Comparison of ENCODE assay signal across 9 cellular contexts in genomic region chr17:50423553-50424159, GRCh38. TPM values are rescaled to one million over a fixed set of nuclear protein-coding genes. Genes with fewer than 3 reads are reported as not detected.
DNase-seq lines count a peak whose midpoint lies in the region; ATAC-seq and TF ChIP-seq lines count a peak whose summit lies in the region.
"Had no signal": no experiment of that assay in that cellular context is flagged by ENCODE, and none has a peak within 500 bp of the region (broad histone marks: within the 10 kb centered on the region; RNA-seq: fewer than 3 reads in every experiment).

No MANE protein-coding gene starts in this region.

- peak overlapping the region; percentile 46 for H3K4me2 ChIP-seq in smooth muscle cell

- ATAC-seq in HG03196 (IDR thresholded peaks at IDR 0.05; ENCODE audit: unreplicated experiment) (no peak), GM18861 (IDR thresholded peaks at IDR 0.05; ENCODE audit: unreplicated experiment) (no peak)

- H3K9ac ChIP-seq in smooth muscle cell (ENCODE audit: low read depth), result no peak overlapping the region

- WGBS in smooth muscle cell (ENCODE audit: low lambda C conversion rate), result 38% methylated on average over 6 of the region's 6 CpGs

- no peaks in the 10 kb centered on the region for H4K20me1 ChIP-seq in smooth muscle cell (ENCODE audit: low read depth)

- no peaks in the 10 kb centered on the region for H3K36me3 ChIP-seq in smooth muscle cell (ENCODE audit: low read depth)

- DNase-seq in NCI-H2029 (lab: John Stamatoyannopoulos, UW), result peak; percentile 18
- DNase-seq in NCI-H2029 treated with DMSO at 0.1 percent for 48 hours (lab: John Stamatoyannopoulos, UW), result no peak
- peak; percentile 61 for DNase-seq in NCI-H2171 treated with DMSO at 0.1 percent for 48 hours (lab: John Stamatoyannopoulos, UW)
- peak; percentile 47 for DNase-seq in fibroblast of gingiva (ENCODE audit: low read depth)
- DNase-seq in smooth muscle cell (lab: John Stamatoyannopoulos, UW; ENCODE audit: unreplicated experiment), result no peak
- DNase-seq in activated naive CD4-positive, alpha-beta T cell treated with Interleukin-2 at 50 U/mL for 16 hours, result no peak

- H3K4me3 ChIP-seq in smooth muscle cell, result no peak overlapping the region

- H2AFZ ChIP-seq in smooth muscle cell (ENCODE audit: low read depth), result no peak overlapping the region

- H3K27me3 ChIP-seq in smooth muscle cell (ENCODE audit: low read depth), result no peaks in the 10 kb centered on the region

- H3K4me1 ChIP-seq in smooth muscle cell (ENCODE audit: low read depth), result peaks cover 13% of the 10 kb centered on the region

- no peaks in the 10 kb centered on the region for H3K9me3 ChIP-seq in smooth muscle cell (replicated peaks; ENCODE audit: low read depth)

- H3K27ac ChIP-seq in smooth muscle cell (ENCODE audit: low read depth), result peak overlapping the region; percentile 47
- H3K27ac ChIP-seq: HL-60 had no signal

- no peaks in the 10 kb centered on the region for H3K79me2 ChIP-seq in smooth muscle cell (ENCODE audit: low read depth)

- peaks cover 11% of the 10 kb centered on the region for H3F3A ChIP-seq in smooth muscle cell (ENCODE audit: low read depth)

- TF ChIP-seq CTCF in smooth muscle cell (IDR thresholded peaks at IDR 0.05; ENCODE audit: borderline replicate concordance, insufficient read depth, poor library complexity, severe bottlenecking), result no peak

RNA-seq across cellular contexts. Expression of gene ACSF2, which starts 2.4 kb away (rescaled TPM):
- 16.8 and 18.6 TPM in 2 replicates for total RNA-seq in smooth muscle cell
- 13.7 and 21.3 TPM in 2 replicates for polyA plus RNA-seq in smooth muscle cell

RNA-seq across cellular contexts. Expression of gene LRRC59, which starts 26.3 kb away (rescaled TPM):
- total RNA-seq in smooth muscle cell, result 160 and 164 TPM in 2 replicates
- polyA plus RNA-seq in smooth muscle cell, result 139 and 161 TPM in 2 replicates

RNA-seq across cellular contexts. Expression of gene CHAD, which starts 45.0 kb away (rescaled TPM):
- total RNA-seq in smooth muscle cell, result not detected in 2 replicates
- polyA plus RNA-seq in smooth muscle cell, result 0.43 and 1.1 TPM in 2 replicates

RNA-seq across cellular contexts. Expression of gene EME1, which starts 50.6 kb away (rescaled TPM):
- total RNA-seq in smooth muscle cell, result 4.6 and 8.2 TPM in 2 replicates
- 9.6 and 12.9 TPM in 2 replicates for polyA plus RNA-seq in smooth muscle cell

RNA-seq across cellular contexts. Expression of gene MRPL27, which starts 50.7 kb away (rescaled TPM):
- total RNA-seq in smooth muscle cell, result 62.8 and 69.8 TPM in 2 replicates
- polyA plus RNA-seq in smooth muscle cell, result 130 and 138 TPM in 2 replicates

Comparison
In these comparisons a context has a peak if more than half of its experiments do, and no peak if none do; other contexts are left out.
1. DNase-seq: peak in NCI-H2029 (single experiment), NCI-H2171 treated with DMSO at 0.1 percent for 48 hours (single experiment) and fibroblast of gingiva (single experiment); none in NCI-H2029 treated with DMSO at 0.1 percent for 48 hours (single experiment), smooth muscle cell (single experiment) and activated naive CD4-positive, alpha-beta T cell treated with Interleukin-2 at 50 U/mL for 16 hours (single experiment).